Comparison of ENCODE assay signal across 13 cellular contexts in the genomic region with DNA sequence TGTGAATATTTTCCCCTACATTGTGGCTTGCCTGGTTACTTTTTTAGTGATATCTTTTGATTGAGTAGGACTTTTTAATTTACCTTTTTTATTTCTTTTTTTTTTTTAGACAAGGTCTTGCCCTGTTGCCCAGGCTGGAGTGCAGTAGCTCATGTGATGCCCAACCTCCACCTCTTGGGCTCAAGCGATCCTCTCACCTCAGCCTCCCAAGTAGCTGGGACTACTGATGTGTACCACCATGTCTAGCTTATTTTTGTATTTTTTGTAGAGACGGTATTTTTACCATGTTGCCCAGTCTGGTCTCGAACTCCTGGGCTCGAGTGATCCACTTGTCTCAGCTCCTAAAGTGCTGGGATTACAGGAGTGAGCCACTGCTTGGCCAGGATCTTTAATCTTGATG. TPM values are rescaled to one million over a fixed set of nuclear protein-coding genes. Genes with fewer than 3 reads are reported as not detected.
A peak's percentile ranks its signal among the peaks of the same experiment; 100 is the strongest.
DNase-seq lines count a peak whose midpoint lies in the region; ATAC-seq and TF ChIP-seq lines count a peak whose summit lies in the region.
"Had no signal": no experiment of that assay in that cellular context is flagged by ENCODE, and none has a peak within 500 bp of the region (broad histone marks: within the 10 kb centered on the region; RNA-seq: fewer than 3 reads in every experiment).

No MANE protein-coding gene starts in this region.

- H3K27me3 ChIP-seq in right lobe of liver: no peaks in the 10 kb centered on the region

- no peak for TF ChIP-seq POLR2A in right lobe of liver (IDR thresholded peaks at IDR 0.05)

- H3K36me3 Mint-ChIP-seq in activated T-cell treated with anti-CD3 and anti-CD28 coated beads, Interleukin-2, amount 50 U/mL, for 72 hours (ENCODE audit: insufficient read depth in 2 of 2): no peaks in the 10 kb centered on the region
- H3K36me3 Mint-ChIP-seq in activated naive CD8-positive, alpha-beta T cell: peaks cover 4% of the 10 kb centered on the region

- ATAC-seq in activated T-cell treated with anti-CD3 and anti-CD28 coated beads, Interleukin-2, amount 50 U/mL, for 72 hours (replicated peaks in 1 of 2): no peak
- ATAC-seq in right lobe of liver (no peak), HG03025 (IDR thresholded peaks at IDR 0.05; ENCODE audit: low FRiP score, unreplicated experiment) (no peak)

- H3K36me3 ChIP-seq in right lobe of liver: no peaks in the 10 kb centered on the region

- H3K27ac ChIP-seq in right lobe of liver: peak overlapping the region; percentile 9 to 82 (median 72)

- no peak for DNase-seq in activated T-cell treated with anti-CD3 and anti-CD28 coated beads, Interleukin-2, amount 50 U/mL, for 72 hours
- no peak for DNase-seq in activated T-cell treated with anti-CD3 and anti-CD28 coated beads, Interleukin-2, amount 50 U/mL, for 48 hours
- DNase-seq in right lobe of liver (no peak), GM03348 (ENCODE audit: low spot score) (no peak), COLO668 (lab: John Stamatoyannopoulos, UW; ENCODE audit: unreplicated experiment) (no peak), H4 (ENCODE audit: low spot score) (no peak)
- DNase-seq: DMS 273 treated with DMSO at 0.1 percent for 48 hours, MM.1S, NCI-H1105, NCI-H1694 treated with DMSO at 0.1 percent for 48 hours, NCI-H345 had no signal

- no peak for TF ChIP-seq CTCF in right lobe of liver (IDR thresholded peaks at IDR 0.05)

- peaks cover 79% of the 10 kb centered on the region for H3K4me1 Mint-ChIP-seq in activated T-cell treated with anti-CD3 and anti-CD28 coated beads, Interleukin-2, amount 50 U/mL, for 72 hours (ENCODE audit: low read depth)
- peaks cover 87% of the 10 kb centered on the region for H3K4me1 Mint-ChIP-seq in activated naive CD8-positive, alpha-beta T cell (ENCODE audit: low read depth)

- intact Hi-C loops in right lobe of liver (cut with DNase I): loop anchor here in 1 of 2 donors (10.0 kb wide), 1 partner anchor 100 kb away; no protein-coding TSS in a partner anchor

- 86% methylated on average over 4 of the region's 4 CpGs for WGBS in right lobe of liver (ENCODE audit: insufficient coverage, low coverage, low lambda C conversion rate, missing lambda C conversion rate)

- peak overlapping the region in 1 of 2 donors; percentile 72 for H3K4me3 Mint-ChIP-seq in activated T-cell treated with anti-CD3 and anti-CD28 coated beads, Interleukin-2, amount 50 U/mL, for 72 hours
- H3K4me3 Mint-ChIP-seq in activated naive CD8-positive, alpha-beta T cell: no peak overlapping the region

- no peak overlapping the region for H3K4me3 ChIP-seq in right lobe of liver

- no peaks in the 10 kb centered on the region for H3K27me3 Mint-ChIP-seq in activated T-cell treated with anti-CD3 and anti-CD28 coated beads, Interleukin-2, amount 50 U/mL, for 72 hours (ENCODE audit: low read depth)
- H3K27me3 Mint-ChIP-seq in activated naive CD8-positive, alpha-beta T cell: no peaks in the 10 kb centered on the region

- peaks cover 0 to 1% of the 10 kb centered on the region in 2 donors for H3K9me3 Mint-ChIP-seq in activated T-cell treated with anti-CD3 and anti-CD28 coated beads, Interleukin-2, amount 50 U/mL, for 72 hours
- H3K9me3 Mint-ChIP-seq in activated naive CD8-positive, alpha-beta T cell (ENCODE audit: low read depth): no peaks in the 10 kb centered on the region

- H3K27ac Mint-ChIP-seq in activated T-cell treated with anti-CD3 and anti-CD28 coated beads, Interleukin-2, amount 50 U/mL, for 72 hours: peak overlapping the region; percentile 69
- H3K27ac Mint-ChIP-seq in activated naive CD8-positive, alpha-beta T cell: peak overlapping the region; percentile 50

- H3K9me3 ChIP-seq in right lobe of liver: no peaks in the 10 kb centered on the region

- H3K4me1 ChIP-seq in right lobe of liver: peaks cover 0 to 64% (median 26%) of the 10 kb centered on the region in 4 donors

RNA-seq across cellular contexts. Expression of a gene that starts 25.3 kb away (rescaled TPM):
- total RNA-seq in activated T-cell treated with anti-CD3 and anti-CD28 coated beads, Interleukin-2, amount 50 U/mL, for 72 hours: 10 to 100 TPM; 79.2 to 82.2 TPM
- total RNA-seq in right lobe of liver: 10 to 100 TPM; 28.3 to 55.7 (median 36.7) TPM
- 25.7 and 30.6 TPM in 2 replicates for total RNA-seq in H4 (2014; rRNA removed; shearing (Covaris generic))
